22 cellular contexts compared by ENCODE assay signal in the genomic region with DNA sequence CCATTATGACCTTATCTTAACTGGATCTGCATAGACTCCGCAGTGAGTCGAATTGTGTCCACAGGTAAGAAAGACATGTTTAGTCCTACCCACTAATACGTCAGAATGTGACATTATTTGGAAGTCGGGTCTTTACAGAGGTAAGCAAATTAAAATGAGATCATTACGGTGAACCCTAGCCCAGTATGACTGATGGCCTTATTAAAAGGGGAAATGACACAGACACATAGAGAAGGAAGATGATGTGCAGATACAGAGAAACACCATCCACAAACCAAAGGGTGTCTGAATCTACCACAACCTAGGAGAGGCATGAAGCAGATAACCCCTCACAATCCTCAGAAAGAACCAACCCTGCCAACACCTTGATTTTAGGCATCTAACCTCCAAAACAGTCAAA.
DNase-seq lines count a peak whose midpoint lies in the region; ATAC-seq, FAIRE-seq and TF ChIP-seq lines count a peak whose summit lies in the region.
"Had no signal": no experiment of that assay in that cellular context is flagged by ENCODE, and none has a peak within 500 bp of the region (broad histone marks: within the 10 kb centered on the region; RNA-seq: fewer than 3 reads in every experiment).

No MANE protein-coding gene starts in this region.

- no peak overlapping the region for H3K9ac ChIP-seq in HepG2 (ENCODE audit: insufficient read depth, low read depth, low read length)

- H3K4me1 ChIP-seq in HepG2 (ENCODE audit: insufficient read depth, low read length) (peaks cover 68% of the 10 kb centered on the region), right lobe of liver (no peaks in the 10 kb centered on the region), upper lobe of right lung (no peaks in the 10 kb centered on the region), aorta (ENCODE audit: control insufficient read depth in 1 of 2, insufficient read depth in 2 of 2, low read length in 2 of 2) (no peaks in the 10 kb centered on the region)
- H3K4me1 ChIP-seq: BE2C had no signal

- H3K27me3 ChIP-seq in HepG2 (ENCODE audit: control insufficient read depth in 1 of 2, insufficient read depth in 2 of 2, low read length in 2 of 2): no peaks in the 10 kb centered on the region
- no peaks in the 10 kb centered on the region for H3K27me3 ChIP-seq in right lobe of liver
- H3K27me3 ChIP-seq in upper lobe of right lung: no peaks in the 10 kb centered on the region
- H3K27me3 ChIP-seq in aorta (ENCODE audit: control insufficient read depth in 1 of 2, insufficient read depth in 2 of 2, low read length in 1 of 2): no peaks in the 10 kb centered on the region
- peaks cover 3% of the 10 kb centered on the region for H3K27me3 ChIP-seq in WERI-Rb-1 (ENCODE audit: insufficient read depth, low read depth, severe bottlenecking)
- H3K27me3 ChIP-seq: BE2C had no signal

- H3K4me1 Mint-ChIP-seq in endothelial cell (ENCODE audit: unreplicated experiment): peaks cover 21% of the 10 kb centered on the region
- H3K4me1 Mint-ChIP-seq: CD4-positive, CD25-positive, alpha-beta regulatory T cell; CD8-positive, alpha-beta memory T cell had no signal

- no peak for FAIRE-seq in HepG2 (lab: Jason Lieb, UNC)
- FAIRE-seq: A204.1, G401.6, GM12892, GM18507 had no signal

- CTCF ChIA-PET in HepG2 (lab: Yijun Ruan, JAX; ENCODE audit: low intra/inter-chr PET ratio, low total read pairs): no interaction called here

- peaks cover 51% of the 10 kb centered on the region for H3K36me3 Mint-ChIP-seq in endothelial cell (ENCODE audit: low read depth, unreplicated experiment)

- no peak for TF ChIP-seq POLR2A in HepG2 (IDR thresholded peaks at IDR 0.05; ENCODE audit: insufficient read depth in 1 of 2, low read depth in 2 of 2, low read length in 2 of 2)
- no peak for TF ChIP-seq POLR2A in right lobe of liver (IDR thresholded peaks at IDR 0.05)

- H3K9me3 Mint-ChIP-seq in endothelial cell (ENCODE audit: unreplicated experiment): peaks cover 15% of the 10 kb centered on the region
- H3K9me3 Mint-ChIP-seq: HFFc6 had no signal

- 97% methylated on average over 5 of the region's 5 CpGs for WGBS in HepG2 (ENCODE audit: low lambda C conversion rate)
- WGBS in right lobe of liver (ENCODE audit: insufficient coverage, low coverage, low lambda C conversion rate, missing lambda C conversion rate): 96% methylated on average over 4 of the region's 5 CpGs
- 94 to 95% methylated on average over 5 of the region's 5 CpGs for WGBS in aorta, 2 donors

- in situ Hi-C loops in HepG2 (cut with HindIII; ENCODE audit: extremely low pct_ligation_motif_present, low pct_unique_long_range_greater_than_20kb): no loop called here

- H3K36me3 ChIP-seq in HepG2 (replicated peaks in 1 of 2; ENCODE audit: control insufficient read depth in 1 of 2, insufficient read depth in 2 of 2, low read length in 2 of 2) (no peaks in the 10 kb centered on the region), right lobe of liver (no peaks in the 10 kb centered on the region), upper lobe of right lung (peaks cover 2% of the 10 kb centered on the region), aorta (ENCODE audit: control insufficient read depth in 1 of 2, insufficient read depth in 2 of 2, low read length in 1 of 2) (no peaks in the 10 kb centered on the region), WERI-Rb-1 (no peaks in the 10 kb centered on the region)
- H3K36me3 ChIP-seq: BE2C had no signal

- H3K79me2 ChIP-seq in HepG2 (ENCODE audit: insufficient read depth, low read length): no peaks in the 10 kb centered on the region

- no TSS peak for BruUV-seq in HepG2 (replicated peaks; lab: Mats Ljungman, UMichigan)

- no peak overlapping the region for H2AFZ ChIP-seq in HepG2 (ENCODE audit: low read length)

- H3K27me3 Mint-ChIP-seq in endothelial cell (ENCODE audit: unreplicated experiment): peaks cover 6% of the 10 kb centered on the region

- no peaks in the 10 kb centered on the region for H4K20me1 ChIP-seq in HepG2 (ENCODE audit: insufficient read depth, low read length)

- H3K9me3 ChIP-seq in HepG2 (ENCODE audit: low read length) (peaks cover 17% of the 10 kb centered on the region), right lobe of liver (no peaks in the 10 kb centered on the region), upper lobe of right lung (no peaks in the 10 kb centered on the region), aorta (ENCODE audit: control insufficient read depth, low read length) (peaks cover 2% of the 10 kb centered on the region), WERI-Rb-1 (ENCODE audit: severe bottlenecking) (peaks cover 4% of the 10 kb centered on the region)
- H3K9me3 ChIP-seq: BE2C had no signal

- TF ChIP-seq EP300 in HepG2 (IDR thresholded peaks at IDR 0.05; ENCODE audit: low read depth in 2 of 2, low read length in 2 of 2) (no peak), HepG2 (CRISPR knock-in tag; IDR thresholded peaks at IDR 0.05; ENCODE audit: borderline replicate concordance) (no peak)

- H3K4me3 Mint-ChIP-seq in endothelial cell (ENCODE audit: unreplicated experiment): peak overlapping the region; percentile 75
- H3K4me3 Mint-ChIP-seq: CD4-positive, CD25-positive, alpha-beta regulatory T cell; CD8-positive, alpha-beta memory T cell; HFFc6 had no signal

- peak overlapping the region; percentile 28 for H3K27ac Mint-ChIP-seq in endothelial cell (ENCODE audit: unreplicated experiment)
- H3K27ac Mint-ChIP-seq: CD4-positive, CD25-positive, alpha-beta regulatory T cell; HFFc6 had no signal

- intact Hi-C loops in HepG2 (cut with micrococcal nuclease; ENCODE audit: unreplicated experiment): no loop called here
- intact Hi-C loops in right lobe of liver (cut with DNase I): no loop called here
- intact Hi-C loops in upper lobe of right lung (cut with DNase I): no loop called here
- intact Hi-C loops in aorta (cut with DNase I): no loop called here

- ATAC-seq in HepG2 (no peak), right lobe of liver (no peak), upper lobe of right lung (peak; percentile 47), aorta (ENCODE audit: low FRiP score) (no peak)
- ATAC-seq: HCT116 had no signal

- peak overlapping the region; percentile 69 for H3K27ac ChIP-seq in HepG2 (ENCODE audit: extremely low read length, insufficient read depth, low read length)
- H3K27ac ChIP-seq in right lobe of liver: no peak overlapping the region
- no peak overlapping the region for H3K27ac ChIP-seq in upper lobe of right lung
- H3K27ac ChIP-seq in aorta (ENCODE audit: low read depth in 1 of 2, low read length in 2 of 2): no peak overlapping the region
- no peak overlapping the region for H3K27ac ChIP-seq in WERI-Rb-1

- POLR2A ChIA-PET in HepG2 (lab: Yijun Ruan, JAX): no interaction called here

- DNase-seq in HepG2 (ENCODE audit: low spot score): no peak
- no peak for DNase-seq in right lobe of liver
- DNase-seq in SK-N-DZ (ENCODE audit: low spot score): peak; percentile 46
- DNase-seq in endothelial cell (ENCODE audit: low spot score): no peak
- DNase-seq in upper lobe of right lung: no peak
- DNase-seq in aorta: no peak
- DNase-seq in WERI-Rb-1: no peak
- no peak for DNase-seq in medulla oblongata (ENCODE audit: extremely low spot score)
- DNase-seq: ACHN; BE2C; C1 segment of cervical spinal cord; CD4-positive, CD25-positive, alpha-beta regulatory T cell; CD8-positive, alpha-beta memory T cell; COR-L47; GOT3; H7; HFFc6 had no signal

- no peak overlapping the region for H3K4me2 ChIP-seq in HepG2 (ENCODE audit: low read depth, low read length)

- H3K4me3 ChIP-seq in HepG2 (replicated peaks in 1 of 3; ENCODE audit: insufficient read depth in 1 of 3, low read depth in 2 of 3, low read length in 3 of 3) (no peak overlapping the region), right lobe of liver (no peak overlapping the region), upper lobe of right lung (no peak overlapping the region), aorta (ENCODE audit: low read length in 2 of 2) (no peak overlapping the region), WERI-Rb-1 (ENCODE audit: low read depth, low read length) (no peak overlapping the region)

- no peak for TF ChIP-seq CTCF in HepG2 (CRISPR knock-in tag; IDR thresholded peaks at IDR 0.05)
- TF ChIP-seq CTCF in right lobe of liver (IDR thresholded peaks at IDR 0.05): no peak
- TF ChIP-seq CTCF in endothelial cell (IDR thresholded peaks at IDR 0.05; ENCODE audit: unreplicated experiment): no peak
- no peak for TF ChIP-seq CTCF in upper lobe of right lung (IDR thresholded peaks at IDR 0.05)
- TF ChIP-seq CTCF in WERI-Rb-1 (IDR thresholded peaks at IDR 0.05; ENCODE audit: low read depth, low read length): no peak

- TF ChIP-seq RAD21 in HepG2 (CRISPR knock-in tag; IDR thresholded peaks at IDR 0.05): no peak

TF ChIP-seq in HepG2, 621 proteins besides CTCF, POLR2A, EP300 and RAD21 (continues in another document):
- TF ChIP-seq HNRNPLL (IDR thresholded peaks at IDR 0.05; ENCODE audit: low read depth, low read length, poor library complexity, severe bottlenecking): no peak
- TF ChIP-seq, protein P1, sequence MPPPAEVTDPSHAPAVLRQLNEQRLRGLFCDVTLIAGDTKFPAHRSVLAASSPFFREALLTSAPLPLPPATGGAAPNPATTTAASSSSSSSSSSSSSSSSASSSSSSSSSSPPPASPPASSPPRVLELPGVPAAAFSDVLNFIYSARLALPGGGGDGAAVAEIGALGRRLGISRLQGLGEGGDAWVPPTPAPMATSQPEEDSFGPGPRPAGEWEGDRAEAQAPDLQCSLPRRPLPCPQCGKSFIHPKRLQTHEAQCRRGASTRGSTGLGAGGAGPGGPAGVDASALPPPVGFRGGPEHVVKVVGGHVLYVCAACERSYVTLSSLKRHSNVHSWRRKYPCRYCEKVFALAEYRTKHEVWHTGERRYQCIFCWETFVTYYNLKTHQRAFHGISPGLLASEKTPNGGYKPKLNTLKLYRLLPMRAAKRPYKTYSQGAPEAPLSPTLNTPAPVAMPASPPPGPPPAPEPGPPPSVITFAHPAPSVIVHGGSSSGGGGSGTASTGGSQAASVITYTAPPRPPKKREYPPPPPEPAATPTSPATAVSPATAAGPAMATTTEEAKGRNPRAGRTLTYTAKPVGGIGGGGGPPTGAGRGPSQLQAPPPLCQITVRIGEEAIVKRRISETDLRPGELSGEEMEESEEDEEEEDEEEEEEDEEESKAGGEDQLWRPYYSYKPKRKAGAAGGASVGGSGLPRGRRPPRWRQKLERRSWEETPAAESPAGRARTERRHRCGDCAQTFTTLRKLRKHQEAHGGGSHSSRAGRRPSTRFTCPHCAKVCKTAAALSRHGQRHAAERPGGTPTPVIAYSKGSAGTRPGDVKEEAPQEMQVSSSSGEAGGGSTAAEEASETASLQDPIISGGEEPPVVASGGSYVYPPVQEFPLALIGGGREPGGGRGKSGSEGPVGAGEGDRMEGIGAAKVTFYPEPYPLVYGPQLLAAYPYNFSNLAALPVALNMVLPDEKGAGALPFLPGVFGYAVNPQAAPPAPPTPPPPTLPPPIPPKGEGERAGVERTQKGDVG (CRISPR knock-in tag; IDR thresholded peaks at IDR 0.05; ENCODE audit: borderline replicate concordance): no peak
- no peak for TF ChIP-seq SMARCC2 (IDR thresholded peaks at IDR 0.05)
- TF ChIP-seq, protein P2, sequence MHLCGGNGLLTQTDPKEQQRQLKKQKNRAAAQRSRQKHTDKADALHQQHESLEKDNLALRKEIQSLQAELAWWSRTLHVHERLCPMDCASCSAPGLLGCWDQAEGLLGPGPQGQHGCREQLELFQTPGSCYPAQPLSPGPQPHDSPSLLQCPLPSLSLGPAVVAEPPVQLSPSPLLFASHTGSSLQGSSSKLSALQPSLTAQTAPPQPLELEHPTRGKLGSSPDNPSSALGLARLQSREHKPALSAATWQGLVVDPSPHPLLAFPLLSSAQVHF (CRISPR knock-in tag; IDR thresholded peaks at IDR 0.05): no peak
